In genomic region chr13:32582991-32583390, GRCh38 we compare ENCODE assay signal across 5 cellular contexts.
"Had no signal": no experiment of that assay in that cellular context is flagged by ENCODE, and none has a peak within 500 bp of the region (broad histone marks: within the 10 kb centered on the region; RNA-seq: fewer than 3 reads in every experiment).

No MANE protein-coding gene starts in this region.

- H3K27ac ChIP-seq: HL-60 had no signal

- H3K4me3 ChIP-seq: K562 had no signal

- DNase-seq: IMR-90, KBM-7, KG1 had no signal
